ENCODE assay signal across 26 cellular contexts in the genomic region with DNA sequence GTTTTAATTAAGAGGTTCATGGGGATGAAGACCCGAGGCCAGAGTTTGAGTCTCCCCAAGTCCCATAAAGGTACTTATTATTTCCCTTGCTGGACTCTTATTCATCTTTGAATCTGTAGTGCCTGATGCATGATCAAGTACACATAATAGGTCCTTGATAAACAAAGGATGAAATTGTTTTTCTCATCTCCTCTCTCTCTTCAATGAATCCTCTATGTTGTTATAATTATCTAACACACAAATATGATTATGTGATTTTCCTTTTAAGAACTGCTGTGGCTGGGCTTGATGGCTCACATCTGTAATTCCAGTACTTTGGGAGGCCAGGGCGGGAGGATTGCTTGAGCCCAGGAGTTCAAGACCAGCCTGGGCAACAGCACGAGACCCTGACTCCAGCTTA.
"Had no signal": no experiment of that assay in that cellular context is flagged by ENCODE, and none has a peak within 500 bp of the region (broad histone marks: within the 10 kb centered on the region; RNA-seq: fewer than 3 reads in every experiment).

No MANE protein-coding gene starts in this region.

- DNase-seq: dermis blood vessel endothelial cell; effector memory CD8-positive, alpha-beta T cell; erythroblast; gastrocnemius medialis; head of caudate nucleus; kidney; mesenchymal stem cell; midbrain; naive thymus-derived CD4-positive, alpha-beta T cell; psoas muscle; right cardiac atrium; sigmoid colon; spleen; stimulated activated CD4-positive, alpha-beta T cell treated with anti-CD3 and anti-CD28 coated beads, Interleukin-4, amount 100 ng/mL, for 4 hours; thyroid gland; trophoblast cell had no signal

- H3K36me3 Mint-ChIP-seq: naive thymus-derived CD4-positive, alpha-beta T cell; neural progenitor cell; stimulated activated memory B cell treated with anti-CD40 and anti-IgM and Interleukin-4, amounts not matched to agents 10 μg/mL and 1 μg/mL and 100 μg/mL, for 72 hours had no signal

- H3K36me3 ChIP-seq: gastrocnemius medialis, neural progenitor cell, sigmoid colon, spleen, thyroid gland, vagina had no signal

- H3K9me3 Mint-ChIP-seq: effector memory CD8-positive, alpha-beta T cell; nephron; neural progenitor cell; stimulated activated naive CD8-positive, alpha-beta T cell treated with anti-CD3 and anti-CD28 coated beads, Interleukin-15, Interleukin-2, amounts not matched to agents 100 ng/mL and 50 ng/mL, for 24 hours had no signal

- ATAC-seq: effector memory CD8-positive, alpha-beta T cell; gastrocnemius medialis; left lobe of liver; naive thymus-derived CD4-positive, alpha-beta T cell; psoas muscle; right cardiac atrium; stimulated activated memory B cell treated with anti-CD40 and anti-IgM and Interleukin-4, amounts not matched to agents 10 μg/mL and 1 μg/mL and 100 μg/mL, for 72 hours had no signal

- H3K9ac ChIP-seq: neural progenitor cell, parathyroid adenoma had no signal

- H3K79me2 ChIP-seq: hepatocyte, parathyroid adenoma had no signal

- FAIRE-seq: endometrium, kidney had no signal

- H3K4me3 ChIP-seq: coronary artery, gastrocnemius medialis, hepatocyte, neural progenitor cell, psoas muscle, sigmoid colon, spleen, thyroid gland, vagina had no signal

- H3K27ac Mint-ChIP-seq: effector memory CD8-positive, alpha-beta T cell; naive thymus-derived CD4-positive, alpha-beta T cell; neural progenitor cell; stimulated activated memory B cell treated with anti-CD40 and anti-IgM and Interleukin-4, amounts not matched to agents 10 μg/mL and 1 μg/mL and 100 μg/mL, for 72 hours; stimulated activated naive CD8-positive, alpha-beta T cell treated with anti-CD3 and anti-CD28 coated beads, Interleukin-15, Interleukin-2, amounts not matched to agents 100 ng/mL and 50 ng/mL, for 24 hours had no signal

- H3K4me1 ChIP-seq: parathyroid adenoma, psoas muscle, sigmoid colon, spleen, thyroid gland, vagina had no signal

- H3K27ac ChIP-seq: coronary artery, gastrocnemius medialis, hepatocyte, neural progenitor cell, parathyroid adenoma, psoas muscle, sigmoid colon, spleen, thyroid gland, vagina had no signal

- H2AFZ ChIP-seq: hepatocyte, neural progenitor cell, parathyroid adenoma had no signal

- H3K4me3 Mint-ChIP-seq: effector memory CD8-positive, alpha-beta T cell; naive thymus-derived CD4-positive, alpha-beta T cell; nephron; neural progenitor cell; stimulated activated memory B cell treated with anti-CD40 and anti-IgM and Interleukin-4, amounts not matched to agents 10 μg/mL and 1 μg/mL and 100 μg/mL, for 72 hours; stimulated activated naive CD8-positive, alpha-beta T cell treated with anti-CD3 and anti-CD28 coated beads, Interleukin-15, Interleukin-2, amounts not matched to agents 100 ng/mL and 50 ng/mL, for 24 hours had no signal

- H3K27me3 ChIP-seq: gastrocnemius medialis, hepatocyte, neural progenitor cell, sigmoid colon, spleen, thyroid gland, vagina had no signal

- H3K4me2 ChIP-seq: hepatocyte, neural progenitor cell had no signal

- H3K4me1 Mint-ChIP-seq: naive thymus-derived CD4-positive, alpha-beta T cell; stimulated activated memory B cell treated with anti-CD40 and anti-IgM and Interleukin-4, amounts not matched to agents 10 μg/mL and 1 μg/mL and 100 μg/mL, for 72 hours had no signal

- H3K27me3 Mint-ChIP-seq: stimulated activated memory B cell treated with anti-CD40 and anti-IgM and Interleukin-4, amounts not matched to agents 10 μg/mL and 1 μg/mL and 100 μg/mL, for 72 hours had no signal

- H3K9me3 ChIP-seq: gastrocnemius medialis, psoas muscle, sigmoid colon, spleen, thyroid gland, vagina had no signal
